9 cellular contexts compared by ENCODE assay signal in the genomic region with DNA sequence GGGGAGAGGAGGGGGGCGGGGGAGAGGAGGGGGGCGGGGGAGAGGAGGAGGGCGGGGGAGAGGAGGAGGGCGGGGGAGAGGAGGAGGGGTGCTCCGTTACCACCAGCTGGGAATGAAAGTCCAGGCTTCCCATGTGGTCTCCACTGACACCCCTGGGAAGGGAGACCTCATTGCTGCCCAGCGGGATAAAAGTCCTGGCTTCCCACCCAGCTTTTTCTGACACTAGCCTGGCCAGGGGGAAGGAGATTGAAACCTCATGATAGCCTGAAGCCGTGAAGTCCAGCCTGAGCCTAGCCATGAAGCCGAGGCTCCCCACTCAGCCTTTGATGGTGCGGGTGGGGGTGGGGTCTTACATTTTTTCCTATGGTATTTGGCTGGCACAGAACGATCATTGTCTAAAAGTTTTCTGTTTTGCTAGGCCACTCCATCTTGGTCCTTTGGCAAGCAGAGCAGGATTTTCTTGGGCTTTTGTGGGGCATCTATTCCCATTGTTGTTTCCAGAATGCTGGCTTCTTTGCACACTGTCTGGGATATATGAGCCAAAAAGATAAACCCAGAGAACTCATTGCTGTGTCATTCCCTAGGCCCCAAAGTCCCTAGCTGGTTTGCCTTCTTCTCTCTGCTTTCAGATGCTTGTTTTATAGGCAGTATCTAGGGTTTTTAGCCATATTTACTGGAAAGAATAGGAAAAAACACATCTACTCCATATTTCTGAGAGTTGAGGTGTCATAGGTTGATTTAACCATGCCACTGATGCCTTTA.
DNase-seq lines count a peak whose midpoint lies in the region; ATAC-seq and TF ChIP-seq lines count a peak whose summit lies in the region.
"Had no signal": no experiment of that assay in that cellular context is flagged by ENCODE, and none has a peak within 500 bp of the region (broad histone marks: within the 10 kb centered on the region; RNA-seq: fewer than 3 reads in every experiment).

No MANE protein-coding gene starts in this region.

- peaks cover 57% of the 10 kb centered on the region for H3K4me1 Mint-ChIP-seq in activated naive CD4-positive, alpha-beta T cell treated with anti-CD3 and anti-CD28 coated beads, Interleukin-2, amount 10 ng/mL, durations not matched to agents 7 days and 5 days
- peaks cover 49% of the 10 kb centered on the region for H3K4me1 Mint-ChIP-seq in activated T-helper 1 cell treated with anti-CD3 and anti-CD28 coated beads, Interleukin-12 subunit alpha, Interleukin-12 subunit beta, Interleukin-2, Interleukin-4 antibody, amounts not matched to agents 30 ng/mL and 10 ng/mL and 1 ng/mL, durations not matched to agents 14 hours and 24 hours and 36 hours (ENCODE audit: low read depth)
- peaks cover 16% of the 10 kb centered on the region for H3K4me1 Mint-ChIP-seq in type B pancreatic cell (ENCODE audit: unreplicated experiment)

- no peak overlapping the region for H3K4me3 Mint-ChIP-seq in activated naive CD4-positive, alpha-beta T cell treated with anti-CD3 and anti-CD28 coated beads, Interleukin-2, amount 10 ng/mL, durations not matched to agents 7 days and 5 days
- H3K4me3 Mint-ChIP-seq in activated T-helper 1 cell treated with anti-CD3 and anti-CD28 coated beads, Interleukin-12 subunit alpha, Interleukin-12 subunit beta, Interleukin-2, Interleukin-4 antibody, amounts not matched to agents 30 ng/mL and 10 ng/mL and 1 ng/mL, durations not matched to agents 14 hours and 24 hours and 36 hours, result peak overlapping the region; percentile 9
- H3K4me3 Mint-ChIP-seq in type B pancreatic cell, result peak overlapping the region; percentile 13

- DNase-seq in activated naive CD4-positive, alpha-beta T cell treated with anti-CD3 and anti-CD28 coated beads, Interleukin-2, amount 10 ng/mL, durations not matched to agents 7 days and 5 days, result no peak
- DNase-seq in activated naive CD4-positive, alpha-beta T cell (lab: John Stamatoyannopoulos, UW), result no peak
- DNase-seq in activated T-helper 1 cell treated with anti-CD3 and anti-CD28 coated beads, Interleukin-12 subunit alpha, Interleukin-12 subunit beta, Interleukin-2, Interleukin-4 antibody, amounts not matched to agents 30 ng/mL and 10 ng/mL and 1 ng/mL, durations not matched to agents 14 hours and 24 hours and 36 hours (ENCODE audit: low spot score), result no peak
- no peak for DNase-seq in type B pancreatic cell (ENCODE audit: extremely low spot score, unreplicated experiment)
- DNase-seq in NCI-H1105 (lab: John Stamatoyannopoulos, UW), result no peak
- DNase-seq in KG1 (lab: John Stamatoyannopoulos, UW), result no peak

- peak overlapping the region; percentile 7 for H3K4me3 ChIP-seq in iPS-15b (ENCODE audit: low read depth, low read length)

- H3K9me3 Mint-ChIP-seq in activated naive CD4-positive, alpha-beta T cell treated with anti-CD3 and anti-CD28 coated beads, Interleukin-2, amount 10 ng/mL, durations not matched to agents 7 days and 5 days, result peaks cover 7% of the 10 kb centered on the region
- peaks cover 10% of the 10 kb centered on the region for H3K9me3 Mint-ChIP-seq in activated T-helper 1 cell treated with anti-CD3 and anti-CD28 coated beads, Interleukin-12 subunit alpha, Interleukin-12 subunit beta, Interleukin-2, Interleukin-4 antibody, amounts not matched to agents 30 ng/mL and 10 ng/mL and 1 ng/mL, durations not matched to agents 14 hours and 24 hours and 36 hours
- peaks cover 5% of the 10 kb centered on the region for H3K9me3 Mint-ChIP-seq in type B pancreatic cell

- H3K27me3 Mint-ChIP-seq in activated naive CD4-positive, alpha-beta T cell treated with anti-CD3 and anti-CD28 coated beads, Interleukin-2, amount 10 ng/mL, durations not matched to agents 7 days and 5 days, result peaks cover 20% of the 10 kb centered on the region
- H3K27me3 Mint-ChIP-seq in activated T-helper 1 cell treated with anti-CD3 and anti-CD28 coated beads, Interleukin-12 subunit alpha, Interleukin-12 subunit beta, Interleukin-2, Interleukin-4 antibody, amounts not matched to agents 30 ng/mL and 10 ng/mL and 1 ng/mL, durations not matched to agents 14 hours and 24 hours and 36 hours (ENCODE audit: insufficient read depth), result peaks cover 2% of the 10 kb centered on the region
- H3K27me3 Mint-ChIP-seq in type B pancreatic cell, result peaks cover 4% of the 10 kb centered on the region

- H3K36me3 ChIP-seq in iPS-15b (ENCODE audit: control insufficient read depth, insufficient read depth, low read length), result no peaks in the 10 kb centered on the region

- H3K36me3 Mint-ChIP-seq in activated naive CD4-positive, alpha-beta T cell treated with anti-CD3 and anti-CD28 coated beads, Interleukin-2, amount 10 ng/mL, durations not matched to agents 7 days and 5 days, result peaks cover 10% of the 10 kb centered on the region
- H3K36me3 Mint-ChIP-seq in activated T-helper 1 cell treated with anti-CD3 and anti-CD28 coated beads, Interleukin-12 subunit alpha, Interleukin-12 subunit beta, Interleukin-2, Interleukin-4 antibody, amounts not matched to agents 30 ng/mL and 10 ng/mL and 1 ng/mL, durations not matched to agents 14 hours and 24 hours and 36 hours (ENCODE audit: low read depth), result peaks cover 8% of the 10 kb centered on the region
- H3K36me3 Mint-ChIP-seq in type B pancreatic cell, result peaks cover 3% of the 10 kb centered on the region

- no peak overlapping the region for H3K9ac ChIP-seq in iPS-15b (ENCODE audit: low read depth, low read length)

- H3K27me3 ChIP-seq in iPS-15b (ENCODE audit: control insufficient read depth, insufficient read depth, low read length), result peaks cover 22% of the 10 kb centered on the region

- peaks cover 15% of the 10 kb centered on the region for H3K4me1 ChIP-seq in iPS-15b (ENCODE audit: control insufficient read depth, insufficient read depth, low read length)

- intact Hi-C loops in activated T-helper 1 cell treated with anti-CD3 and anti-CD28 coated beads, Interleukin-12 subunit alpha, Interleukin-12 subunit beta, Interleukin-2, Interleukin-4 antibody, amounts not matched to agents 30 ng/mL and 10 ng/mL and 1 ng/mL, durations not matched to agents 14 hours and 24 hours and 36 hours (cut with micrococcal nuclease), result loop anchor here (2.0 to 5.0 kb wide), 2 partner anchors 46 to 48 kb away; no protein-coding TSS in a partner anchor

- ATAC-seq in GM18867 (IDR thresholded peaks at IDR 0.05; ENCODE audit: unreplicated experiment), result no peak
- ATAC-seq: Panc1 had no signal

- TF ChIP-seq CTCF in type B pancreatic cell (conservative IDR thresholded peaks at IDR 0.05), result no peak

- CTCF ChIA-PET in activated naive CD4-positive, alpha-beta T cell treated with anti-CD3 and anti-CD28 coated beads, Interleukin-2, amount 10 ng/mL, durations not matched to agents 7 days and 5 days (lab: Charles Lee), result interaction anchor here (0.5 to 4.0 kb wide), 12 partner anchors 9 to 367 kb away, joined by 3 to 48 read pairs (median 9); no protein-coding TSS in a partner anchor

- H3K27ac Mint-ChIP-seq in activated naive CD4-positive, alpha-beta T cell treated with anti-CD3 and anti-CD28 coated beads, Interleukin-2, amount 10 ng/mL, durations not matched to agents 7 days and 5 days, result peak overlapping the region; percentile 97
- H3K27ac Mint-ChIP-seq in activated T-helper 1 cell treated with anti-CD3 and anti-CD28 coated beads, Interleukin-12 subunit alpha, Interleukin-12 subunit beta, Interleukin-2, Interleukin-4 antibody, amounts not matched to agents 30 ng/mL and 10 ng/mL and 1 ng/mL, durations not matched to agents 14 hours and 24 hours and 36 hours, result peak overlapping the region; percentile 45
- H3K27ac Mint-ChIP-seq in type B pancreatic cell, result no peak overlapping the region

- H3K9me3 ChIP-seq in iPS-15b (ENCODE audit: control insufficient read depth, insufficient read depth, low read length), result no peaks in the 10 kb centered on the region
